In the genomic region with DNA sequence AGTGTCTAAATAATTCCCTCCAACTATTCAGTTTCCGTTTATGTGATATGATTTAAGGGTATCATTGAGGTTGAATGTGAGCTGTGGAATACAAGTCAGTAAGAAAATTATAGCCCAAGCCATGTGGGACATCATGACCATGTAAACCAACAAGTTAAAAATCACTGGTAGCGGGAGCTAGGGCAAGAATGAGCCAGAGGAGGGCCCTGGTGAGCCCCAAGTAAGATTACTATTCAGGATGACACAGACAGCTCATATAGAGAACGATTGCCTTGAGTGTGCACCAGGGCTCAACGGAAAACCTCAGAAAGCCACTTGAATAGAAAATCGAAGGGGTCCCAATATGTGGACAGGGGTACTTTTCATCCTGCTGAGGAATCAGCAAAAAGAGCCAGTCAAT, we compare ENCODE assay signal across 18 cellular contexts.
DNase-seq lines count a peak whose midpoint lies in the region; ATAC-seq and TF ChIP-seq lines count a peak whose summit lies in the region.
"Had no signal": no experiment of that assay in that cellular context is flagged by ENCODE, and none has a peak within 500 bp of the region (broad histone marks: within the 10 kb centered on the region; RNA-seq: fewer than 3 reads in every experiment).

No MANE protein-coding gene starts in this region.

- CTCF ChIA-PET in HCT116 (lab: Charles Lee) = interaction anchor here (0.6 to 1.4 kb wide), 4 partner anchors 257 to 482 kb away, joined by 3 to 6 read pairs (median 4); no protein-coding TSS in a partner anchor

- WGBS in mesenchymal stem cell = 59% methylated on average over 5 of the region's 5 CpGs
- 85 to 87% methylated on average over 5 of the region's 5 CpGs for WGBS in upper lobe of left lung, 2 donors

- POLR2A ChIA-PET in HCT116 (lab: Charles Lee) = no interaction called here

- H2BK120ac ChIP-seq in mesenchymal stem cell (ENCODE audit: low read depth, low read length) = no peak overlapping the region

- H3K14ac ChIP-seq in mesenchymal stem cell (ENCODE audit: low read length in 2 of 2) = no peak overlapping the region

- H3K4me1 ChIP-seq in HCT116 (ENCODE audit: control insufficient read depth in 1 of 2, insufficient read depth in 2 of 2, low read length in 2 of 2) (no peaks in the 10 kb centered on the region), mesenchymal stem cell (ENCODE audit: control insufficient read depth, insufficient read depth, low read depth, low read length) (peaks cover 14% of the 10 kb centered on the region), upper lobe of left lung (peaks cover 11 to 19% (median 15%) of the 10 kb centered on the region in 4 donors)

- H3K4me3 ChIP-seq in HCT116 (replicated peaks in 1 of 2; ENCODE audit: low read depth in 1 of 2, low read length in 2 of 2) (no peak overlapping the region), mesenchymal stem cell (ENCODE audit: insufficient read depth in 1 of 2, low read depth in 1 of 2, low read length in 2 of 2) (no peak overlapping the region), upper lobe of left lung (no peak overlapping the region)
- H3K4me3 ChIP-seq: BLaER1, cardiac muscle cell, lung had no signal

- no peak overlapping the region for H4K91ac ChIP-seq in mesenchymal stem cell (ENCODE audit: low read length)

- no peaks in the 10 kb centered on the region for H3K27me3 ChIP-seq in HCT116 (ENCODE audit: insufficient read depth, low read length)
- no peaks in the 10 kb centered on the region for H3K27me3 ChIP-seq in mesenchymal stem cell (ENCODE audit: control insufficient read depth in 1 of 2, insufficient read depth in 1 of 2, low read length in 2 of 2)
- no peaks in the 10 kb centered on the region for H3K27me3 ChIP-seq in upper lobe of left lung
- H3K27me3 ChIP-seq: BLaER1, cardiac muscle cell had no signal

- H2BK12ac ChIP-seq in mesenchymal stem cell (ENCODE audit: low read length in 2 of 2) = no peak overlapping the region

- no peaks in the 10 kb centered on the region for H3K36me3 ChIP-seq in HCT116 (ENCODE audit: control insufficient read depth in 1 of 2, insufficient read depth in 2 of 2, low read length in 2 of 2)
- H3K36me3 ChIP-seq in mesenchymal stem cell (ENCODE audit: control insufficient read depth in 1 of 2, insufficient read depth in 2 of 2, low read depth in 1 of 2, low read length in 2 of 2) = no peaks in the 10 kb centered on the region
- H3K36me3 ChIP-seq in upper lobe of left lung = no peaks in the 10 kb centered on the region
- H3K36me3 ChIP-seq: BLaER1, cardiac muscle cell had no signal

- RAD21 ChIA-PET in HCT116 (lab: Charles Lee; ENCODE audit: low non-redundant PET in 1 of 2, low total read pairs in 2 of 2, uncharacterized antibody in 2 of 2, unreplicated experiment in 2 of 2) = no interaction called here

- H3K4me2 ChIP-seq in HCT116 (ENCODE audit: low read length) = no peak overlapping the region
- no peak overlapping the region for H3K4me2 ChIP-seq in mesenchymal stem cell (ENCODE audit: low read length, poor library complexity, severe bottlenecking)
- H3K4me2 ChIP-seq: BLaER1 had no signal

- no peak overlapping the region for H3K27ac ChIP-seq in HCT116 (ENCODE audit: low read depth, low read length)
- H3K27ac ChIP-seq in mesenchymal stem cell (ENCODE audit: low read length, poor library complexity, severe bottlenecking) = no peak overlapping the region
- no peak overlapping the region for H3K27ac ChIP-seq in upper lobe of left lung
- H3K27ac ChIP-seq: BLaER1, cardiac muscle cell had no signal

- no TSS peak for BruUV-seq in HCT116 (replicated peaks; lab: Mats Ljungman, UMichigan)

- no peak overlapping the region for H2BK5ac ChIP-seq in mesenchymal stem cell (ENCODE audit: low read depth, low read length, poor library complexity, severe bottlenecking)

- H3K9me2 ChIP-seq in HCT116 (ENCODE audit: insufficient read depth) = no peaks in the 10 kb centered on the region

- H2AFZ ChIP-seq in HCT116 (ENCODE audit: low read depth, low read length, poor library complexity, severe bottlenecking) (no peak overlapping the region), mesenchymal stem cell (ENCODE audit: low read depth, low read length) (no peak overlapping the region)

- H3K79me1 ChIP-seq in mesenchymal stem cell (replicated peaks; ENCODE audit: low read length, poor library complexity, severe bottlenecking) = no peaks in the 10 kb centered on the region

- H3K4ac ChIP-seq in mesenchymal stem cell (ENCODE audit: low read depth in 1 of 2, low read length in 2 of 2) = peak overlapping the region in 1 of 2 experiments; percentile 67

- no peaks in the 10 kb centered on the region for H3K9me3 ChIP-seq in HCT116 (ENCODE audit: control insufficient read depth in 1 of 2, insufficient read depth in 1 of 2, low read depth in 1 of 2, low read length in 2 of 2)
- H3K9me3 ChIP-seq in mesenchymal stem cell (ENCODE audit: control insufficient read depth, low read length) = no peaks in the 10 kb centered on the region
- H3K9me3 ChIP-seq in upper lobe of left lung = no peaks in the 10 kb centered on the region

- H3K9ac ChIP-seq in HCT116 (ENCODE audit: low read length) (no peak overlapping the region), mesenchymal stem cell (ENCODE audit: low read length) (peak overlapping the region; percentile 35)
- H3K9ac ChIP-seq: BLaER1 had no signal

- ATAC-seq in HCT116 (peak; percentile 60; the same call in 1 of the 2 replicates), HG03025 (IDR thresholded peaks at IDR 0.05; ENCODE audit: low FRiP score, unreplicated experiment) (no peak), upper lobe of left lung (ENCODE audit: low FRiP score in 2 of 2) (no peak), GM18907 (IDR thresholded peaks at IDR 0.05; ENCODE audit: unreplicated experiment) (no peak)
- ATAC-seq: natural killer cell treated with Interleukin-12 subunit alpha and Interleukin-12 subunit beta and Interleukin-15 and Interleukin-18, amount 100 ng/mL, for 72 hours; Right ventricle myocardium inferior had no signal

- TF ChIP-seq CTCF in HCT116 (IDR thresholded peaks at IDR 0.05 in 2 of 3, conservative IDR thresholded peaks at IDR 0.05 in 1 of 3; ENCODE audit: borderline replicate concordance in 1 of 3, insufficient read depth in 1 of 3, low read depth in 2 of 3, low read length in 2 of 3) (peak; percentile 23 to 28 (median 24); a peak in 4 of 6 replicates), upper lobe of left lung (IDR thresholded peaks at IDR 0.05) (no peak)

- no peaks in the 10 kb centered on the region for H4K20me1 ChIP-seq in HCT116 (ENCODE audit: insufficient read depth)
- H4K20me1 ChIP-seq: BLaER1 had no signal

- H3K79me2 ChIP-seq in HCT116 (ENCODE audit: insufficient read depth, low read length) = no peaks in the 10 kb centered on the region

- H2BK15ac ChIP-seq in mesenchymal stem cell (ENCODE audit: low read depth, poor library complexity, severe bottlenecking) = peak overlapping the region; percentile 37

- H3K23ac ChIP-seq in mesenchymal stem cell (ENCODE audit: low read length in 2 of 2) = no peak overlapping the region

- no peak for TF ChIP-seq EP300 in upper lobe of left lung (IDR thresholded peaks at IDR 0.05)

- peak; percentile 32 for DNase-seq in ELF-1 (ENCODE audit: low read depth, low spot score)
- no peak for DNase-seq in HCT116 (ENCODE audit: low read depth, low spot score)
- DNase-seq in UCSD-AML1 (lab: John Stamatoyannopoulos, UW; ENCODE audit: unreplicated experiment) = peak; percentile 13
- no peak for DNase-seq in mesenchymal stem cell
- DNase-seq in upper lobe of left lung = no peak
- DNase-seq: activated CD4-positive, alpha-beta T cell treated with anti-CD3 and anti-CD28 coated beads, Interleukin-2, amount 10 ng/mL, durations not matched to agents 24 days and 14 days; activated naive CD8-positive, alpha-beta T cell treated with anti-CD3 and anti-CD28 coated beads, Interleukin-2, amount 10 ng/mL, durations not matched to agents 7 days and 5 days; activated T-cell treated with anti-CD3 and anti-CD28 coated beads for 4 hours; DMS79; effector memory CD4-positive, alpha-beta T cell; NCI-H2081 treated with DMSO at 0.1 percent for 48 hours had no signal

- peak overlapping the region; percentile 58 for H2AK5ac ChIP-seq in mesenchymal stem cell (ENCODE audit: low read length, severe bottlenecking)

- H3K18ac ChIP-seq in mesenchymal stem cell (ENCODE audit: low read depth in 1 of 2, low read length in 2 of 2) = peak overlapping the region in 1 of 2 experiments; percentile 47

- TF ChIP-seq RAD21 in HCT116 (IDR thresholded peaks at IDR 0.05; ENCODE audit: low read depth) = peak; percentile 45

- H4K8ac ChIP-seq in mesenchymal stem cell (ENCODE audit: low read length) = no peak overlapping the region

- TF ChIP-seq POLR2A in HCT116 (IDR thresholded peaks at IDR 0.05; ENCODE audit: borderline replicate concordance, extremely low read depth, insufficient read depth, insufficient read length) = no peak
- TF ChIP-seq POLR2A in upper lobe of left lung (IDR thresholded peaks at IDR 0.05) = no peak

- intact Hi-C loops in HCT116 (cut with micrococcal nuclease) = no loop called here

TF ChIP-seq in HCT116, 20 proteins besides CTCF, POLR2A, EP300 and RAD21:
- no peak for TF ChIP-seq EZH2phosphoT487 (IDR thresholded peaks at IDR 0.05; ENCODE audit: borderline replicate concordance)
- no peak for TF ChIP-seq SRF (IDR thresholded peaks at IDR 0.05; ENCODE audit: low read depth)
- no peak for TF ChIP-seq EZH2 (IDR thresholded peaks at IDR 0.05)
- TF ChIP-seq ZNF274 (IDR thresholded peaks at IDR 0.05; ENCODE audit: low read depth, low read length) = no peak
- TF ChIP-seq, protein P1, sequence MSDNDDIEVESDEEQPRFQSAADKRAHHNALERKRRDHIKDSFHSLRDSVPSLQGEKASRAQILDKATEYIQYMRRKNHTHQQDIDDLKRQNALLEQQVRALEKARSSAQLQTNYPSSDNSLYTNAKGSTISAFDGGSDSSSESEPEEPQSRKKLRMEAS (IDR thresholded peaks at IDR 0.05) = no peak

Comparison
In these comparisons a context has a peak if more than half of its experiments do, and no peak if none do; other contexts are left out.
1. DNase-seq: peak in ELF-1 (single experiment) and UCSD-AML1 (single experiment); none in HCT116 (single experiment), mesenchymal stem cell (single experiment) and upper lobe of left lung (0 of 2).
2. CTCF ChIP-seq: peak in HCT116 (3 of 3); none in upper lobe of left lung (0 of 6).